1 cellular context compared by ENCODE assay signal in the genomic region with DNA sequence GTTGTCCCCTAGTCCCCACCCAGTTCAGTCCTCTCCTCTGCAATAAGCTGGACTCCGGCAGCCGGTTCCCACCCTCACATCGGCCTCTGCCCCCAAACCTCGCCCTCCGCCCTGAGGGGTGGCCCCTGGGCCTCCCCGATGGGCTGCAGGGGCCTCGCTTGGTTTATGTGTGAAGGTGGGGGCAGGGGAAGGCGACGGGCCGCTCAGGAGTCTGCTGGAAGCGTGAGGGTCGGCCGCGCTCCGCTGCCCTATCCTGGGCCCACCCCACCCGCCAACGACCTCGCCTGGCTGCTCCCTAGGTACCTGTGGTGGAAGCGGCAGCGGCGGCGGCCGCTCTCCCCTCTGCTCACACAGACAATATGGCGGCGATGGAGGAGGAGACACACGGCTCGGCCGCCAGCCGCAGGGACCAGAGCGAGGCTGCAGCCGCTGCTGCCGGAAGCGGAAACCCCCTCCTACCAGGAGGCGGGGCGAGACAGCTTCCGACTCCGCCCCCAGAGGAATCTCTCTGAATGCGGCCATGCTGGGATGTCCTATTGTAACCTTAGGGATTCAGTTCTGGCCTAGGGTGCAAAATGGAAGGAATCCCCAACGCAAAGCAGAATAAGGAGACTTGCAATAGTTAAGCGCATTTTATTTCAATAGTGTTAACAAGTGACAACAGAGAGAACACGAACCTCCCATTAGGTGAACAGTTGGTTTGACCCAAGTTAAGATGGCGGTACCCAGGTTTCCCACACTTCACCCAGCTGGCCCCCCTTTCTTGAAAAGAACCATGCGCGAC.
A peak's percentile ranks its signal among the peaks of the same experiment; 100 is the strongest.
TF ChIP-seq lines count a peak whose summit lies in the region.

A gene (minus strand): TSS at position 422 of the 784 bp plus-strand sequence. CDS start 35,239 bp downstream, outside the sequence.

TF ChIP-seq in HepG2, 621 proteins besides CTCF, POLR2A, EP300 and RAD21 (continued from another document):
- peak; percentile 76 for TF ChIP-seq SMAD3 (CRISPR knock-in tag; IDR thresholded peaks at IDR 0.05)
- TF ChIP-seq HCFC1 (IDR thresholded peaks at IDR 0.05; ENCODE audit: low read depth, low read length) = peak; percentile 56; the same call in 1 of the 2 replicates
- TF ChIP-seq ARNTL (CRISPR knock-in tag; IDR thresholded peaks at IDR 0.05) = 0 out of 2 replicates have a peak, but pooled peaks have one; percentile 64
- no peak for TF ChIP-seq ZNF713 (CRISPR knock-in tag; IDR thresholded peaks at IDR 0.05)
- TF ChIP-seq, protein P1, sequence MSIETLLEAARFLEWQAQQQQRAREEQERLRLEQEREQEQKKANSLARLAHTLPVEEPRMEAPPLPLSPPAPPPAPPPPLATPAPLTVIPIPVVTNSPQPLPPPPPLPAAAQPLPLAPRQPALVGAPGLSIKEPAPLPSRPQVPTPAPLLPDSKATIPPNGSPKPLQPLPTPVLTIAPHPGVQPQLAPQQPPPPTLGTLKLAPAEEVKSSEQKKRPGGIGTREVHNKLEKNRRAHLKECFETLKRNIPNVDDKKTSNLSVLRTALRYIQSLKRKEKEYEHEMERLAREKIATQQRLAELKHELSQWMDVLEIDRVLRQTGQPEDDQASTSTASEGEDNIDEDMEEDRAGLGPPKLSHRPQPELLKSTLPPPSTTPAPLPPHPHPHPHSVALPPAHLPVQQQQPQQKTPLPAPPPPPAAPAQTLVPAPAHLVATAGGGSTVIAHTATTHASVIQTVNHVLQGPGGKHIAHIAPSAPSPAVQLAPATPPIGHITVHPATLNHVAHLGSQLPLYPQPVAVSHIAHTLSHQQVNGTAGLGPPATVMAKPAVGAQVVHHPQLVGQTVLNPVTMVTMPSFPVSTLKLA (IDR thresholded peaks at IDR 0.05) = no peak
- TF ChIP-seq ZBTB8A (CRISPR knock-in tag; IDR thresholded peaks at IDR 0.05; ENCODE audit: borderline replicate concordance, low read depth) = no peak; the same call in 1 of the 2 replicates
- no peak for TF ChIP-seq ZSCAN29 (CRISPR knock-in tag; conservative IDR thresholded peaks at IDR 0.05)
- TF ChIP-seq ZNF549 (CRISPR knock-in tag; IDR thresholded peaks at IDR 0.05) = no peak
- TF ChIP-seq, protein P2, sequence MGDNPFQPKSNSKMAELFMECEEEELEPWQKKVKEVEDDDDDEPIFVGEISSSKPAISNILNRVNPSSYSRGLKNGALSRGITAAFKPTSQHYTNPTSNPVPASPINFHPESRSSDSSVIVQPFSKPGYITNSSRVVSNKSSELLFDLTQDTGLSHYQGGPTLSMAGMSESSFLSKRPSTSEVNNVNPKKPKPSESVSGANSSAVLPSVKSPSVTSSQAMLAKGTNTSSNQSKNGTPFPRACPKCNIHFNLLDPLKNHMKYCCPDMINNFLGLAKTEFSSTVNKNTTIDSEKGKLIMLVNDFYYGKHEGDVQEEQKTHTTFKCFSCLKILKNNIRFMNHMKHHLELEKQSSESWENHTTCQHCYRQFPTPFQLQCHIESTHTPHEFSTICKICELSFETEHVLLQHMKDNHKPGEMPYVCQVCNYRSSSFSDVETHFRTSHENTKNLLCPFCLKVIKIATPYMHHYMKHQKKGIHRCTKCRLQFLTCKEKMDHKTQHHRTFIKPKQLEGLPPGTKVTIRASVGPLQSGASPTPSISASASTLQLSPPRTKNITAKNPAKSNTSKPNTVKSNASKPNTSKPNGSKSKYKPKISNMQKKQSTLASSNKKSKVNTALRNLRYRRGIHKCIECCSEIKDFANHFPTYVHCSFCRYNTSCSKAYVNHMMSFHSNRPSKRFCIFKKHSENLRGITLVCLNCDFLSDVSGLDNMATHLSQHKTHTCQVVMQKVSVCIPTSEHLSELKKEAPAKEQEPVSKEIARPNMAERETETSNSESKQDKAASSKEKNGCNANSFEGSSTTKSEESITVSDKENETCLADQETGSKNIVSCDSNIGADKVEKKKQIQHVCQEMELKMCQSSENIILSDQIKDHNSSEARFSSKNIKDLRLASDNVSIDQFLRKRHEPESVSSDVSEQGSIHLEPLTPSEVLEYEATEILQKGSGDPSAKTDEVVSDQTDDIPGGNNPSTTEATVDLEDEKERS (CRISPR knock-in tag; IDR thresholded peaks at IDR 0.05) = peak; percentile 89
- peak; percentile 65 for TF ChIP-seq ZNF746 (CRISPR knock-in tag; IDR thresholded peaks at IDR 0.05)
- TF ChIP-seq ZNF292 (CRISPR knock-in tag; IDR thresholded peaks at IDR 0.05; ENCODE audit: borderline replicate concordance, low read depth) = peak; percentile 91
- TF ChIP-seq RBAK (CRISPR knock-in tag; IDR thresholded peaks at IDR 0.05) = no peak
- peak; percentile 88 for TF ChIP-seq MEIS1 (CRISPR knock-in tag; IDR thresholded peaks at IDR 0.05; ENCODE audit: borderline replicate concordance)
- TF ChIP-seq SIN3A (IDR thresholded peaks at IDR 0.05; ENCODE audit: borderline replicate concordance, low read depth, low read length) = no peak
- TF ChIP-seq ZNF383 (CRISPR knock-in tag; IDR thresholded peaks at IDR 0.05; ENCODE audit: borderline replicate concordance) = no peak
- TF ChIP-seq ZNF260 (CRISPR knock-in tag; IDR thresholded peaks at IDR 0.05; ENCODE audit: borderline replicate concordance, low read depth) = peak; percentile 33; the same call in 1 of the 2 replicates
- peak; percentile 80; the same call in 1 of the 2 replicates for TF ChIP-seq MTF1 (CRISPR knock-in tag; IDR thresholded peaks at IDR 0.05)
